ENCODE assay signal across 1 cellular context in the genomic region with DNA sequence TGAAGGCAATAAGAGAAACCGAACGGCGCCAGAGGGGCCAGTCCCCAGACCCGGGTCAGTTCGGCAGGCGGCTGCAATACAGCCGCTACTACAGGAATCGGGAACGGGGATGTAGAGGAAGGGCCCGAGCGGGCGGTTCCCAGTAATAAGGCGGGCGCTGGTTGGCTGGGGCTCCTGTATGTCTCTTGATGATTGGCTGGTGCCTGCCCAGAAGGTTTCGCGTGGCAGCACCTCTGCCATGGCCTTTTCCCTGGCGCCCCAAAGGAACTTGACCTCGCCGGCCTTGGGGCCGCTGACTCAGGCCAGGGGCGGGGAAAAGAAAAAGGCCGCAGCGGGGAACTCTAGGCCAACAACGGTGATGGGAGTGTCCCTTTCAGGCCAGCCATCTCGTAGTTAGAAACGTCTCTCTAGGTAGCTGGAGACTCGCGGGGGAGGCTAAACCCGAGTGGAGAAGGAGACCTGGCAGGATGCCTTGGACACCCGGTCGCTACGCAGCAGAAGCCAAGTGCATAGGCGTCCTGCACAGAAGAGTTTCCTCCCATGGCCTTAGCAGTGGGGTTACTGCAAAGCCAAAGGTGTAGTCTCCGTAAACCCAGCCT.
TF ChIP-seq lines count a peak whose summit lies in the region.

A gene with protein sequence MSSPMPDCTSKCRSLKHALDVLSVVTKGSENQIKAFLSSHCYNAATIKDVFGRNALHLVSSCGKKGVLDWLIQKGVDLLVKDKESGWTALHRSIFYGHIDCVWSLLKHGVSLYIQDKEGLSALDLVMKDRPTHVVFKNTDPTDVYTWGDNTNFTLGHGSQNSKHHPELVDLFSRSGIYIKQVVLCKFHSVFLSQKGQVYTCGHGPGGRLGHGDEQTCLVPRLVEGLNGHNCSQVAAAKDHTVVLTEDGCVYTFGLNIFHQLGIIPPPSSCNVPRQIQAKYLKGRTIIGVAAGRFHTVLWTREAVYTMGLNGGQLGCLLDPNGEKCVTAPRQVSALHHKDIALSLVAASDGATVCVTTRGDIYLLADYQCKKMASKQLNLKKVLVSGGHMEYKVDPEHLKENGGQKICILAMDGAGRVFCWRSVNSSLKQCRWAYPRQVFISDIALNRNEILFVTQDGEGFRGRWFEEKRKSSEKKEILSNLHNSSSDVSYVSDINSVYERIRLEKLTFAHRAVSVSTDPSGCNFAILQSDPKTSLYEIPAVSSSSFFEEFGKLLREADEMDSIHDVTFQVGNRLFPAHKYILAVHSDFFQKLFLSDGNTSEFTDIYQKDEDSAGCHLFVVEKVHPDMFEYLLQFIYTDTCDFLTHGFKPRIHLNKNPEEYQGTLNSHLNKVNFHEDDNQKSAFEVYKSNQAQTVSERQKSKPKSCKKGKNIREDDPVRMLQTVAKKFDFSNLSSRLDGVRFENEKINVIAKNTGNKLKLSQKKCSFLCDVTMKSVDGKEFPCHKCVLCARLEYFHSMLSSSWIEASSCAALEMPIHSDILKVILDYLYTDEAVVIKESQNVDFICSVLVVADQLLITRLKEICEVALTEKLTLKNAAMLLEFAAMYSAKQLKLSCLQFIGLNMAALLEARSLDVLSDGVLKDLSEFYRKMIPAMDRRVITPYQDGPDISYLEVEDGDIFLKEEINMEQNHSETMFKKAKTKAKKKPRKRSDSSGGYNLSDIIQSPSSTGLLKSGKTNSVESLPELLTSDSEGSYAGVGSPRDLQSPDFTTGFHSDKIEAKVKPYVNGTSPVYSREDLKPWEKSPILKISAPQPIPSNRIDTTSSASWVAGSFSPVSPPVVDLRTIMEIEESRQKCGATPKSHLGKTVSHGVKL (N-terminal part only) (minus strand): TSS at position 111 of the 599 bp plus-strand sequence. CDS start 7,258 bp downstream, outside the sequence.

TF ChIP-seq in H1, 55 proteins besides CTCF, POLR2A, EP300 and RAD21 (continued from another document):
- TF ChIP-seq, protein P1, sequence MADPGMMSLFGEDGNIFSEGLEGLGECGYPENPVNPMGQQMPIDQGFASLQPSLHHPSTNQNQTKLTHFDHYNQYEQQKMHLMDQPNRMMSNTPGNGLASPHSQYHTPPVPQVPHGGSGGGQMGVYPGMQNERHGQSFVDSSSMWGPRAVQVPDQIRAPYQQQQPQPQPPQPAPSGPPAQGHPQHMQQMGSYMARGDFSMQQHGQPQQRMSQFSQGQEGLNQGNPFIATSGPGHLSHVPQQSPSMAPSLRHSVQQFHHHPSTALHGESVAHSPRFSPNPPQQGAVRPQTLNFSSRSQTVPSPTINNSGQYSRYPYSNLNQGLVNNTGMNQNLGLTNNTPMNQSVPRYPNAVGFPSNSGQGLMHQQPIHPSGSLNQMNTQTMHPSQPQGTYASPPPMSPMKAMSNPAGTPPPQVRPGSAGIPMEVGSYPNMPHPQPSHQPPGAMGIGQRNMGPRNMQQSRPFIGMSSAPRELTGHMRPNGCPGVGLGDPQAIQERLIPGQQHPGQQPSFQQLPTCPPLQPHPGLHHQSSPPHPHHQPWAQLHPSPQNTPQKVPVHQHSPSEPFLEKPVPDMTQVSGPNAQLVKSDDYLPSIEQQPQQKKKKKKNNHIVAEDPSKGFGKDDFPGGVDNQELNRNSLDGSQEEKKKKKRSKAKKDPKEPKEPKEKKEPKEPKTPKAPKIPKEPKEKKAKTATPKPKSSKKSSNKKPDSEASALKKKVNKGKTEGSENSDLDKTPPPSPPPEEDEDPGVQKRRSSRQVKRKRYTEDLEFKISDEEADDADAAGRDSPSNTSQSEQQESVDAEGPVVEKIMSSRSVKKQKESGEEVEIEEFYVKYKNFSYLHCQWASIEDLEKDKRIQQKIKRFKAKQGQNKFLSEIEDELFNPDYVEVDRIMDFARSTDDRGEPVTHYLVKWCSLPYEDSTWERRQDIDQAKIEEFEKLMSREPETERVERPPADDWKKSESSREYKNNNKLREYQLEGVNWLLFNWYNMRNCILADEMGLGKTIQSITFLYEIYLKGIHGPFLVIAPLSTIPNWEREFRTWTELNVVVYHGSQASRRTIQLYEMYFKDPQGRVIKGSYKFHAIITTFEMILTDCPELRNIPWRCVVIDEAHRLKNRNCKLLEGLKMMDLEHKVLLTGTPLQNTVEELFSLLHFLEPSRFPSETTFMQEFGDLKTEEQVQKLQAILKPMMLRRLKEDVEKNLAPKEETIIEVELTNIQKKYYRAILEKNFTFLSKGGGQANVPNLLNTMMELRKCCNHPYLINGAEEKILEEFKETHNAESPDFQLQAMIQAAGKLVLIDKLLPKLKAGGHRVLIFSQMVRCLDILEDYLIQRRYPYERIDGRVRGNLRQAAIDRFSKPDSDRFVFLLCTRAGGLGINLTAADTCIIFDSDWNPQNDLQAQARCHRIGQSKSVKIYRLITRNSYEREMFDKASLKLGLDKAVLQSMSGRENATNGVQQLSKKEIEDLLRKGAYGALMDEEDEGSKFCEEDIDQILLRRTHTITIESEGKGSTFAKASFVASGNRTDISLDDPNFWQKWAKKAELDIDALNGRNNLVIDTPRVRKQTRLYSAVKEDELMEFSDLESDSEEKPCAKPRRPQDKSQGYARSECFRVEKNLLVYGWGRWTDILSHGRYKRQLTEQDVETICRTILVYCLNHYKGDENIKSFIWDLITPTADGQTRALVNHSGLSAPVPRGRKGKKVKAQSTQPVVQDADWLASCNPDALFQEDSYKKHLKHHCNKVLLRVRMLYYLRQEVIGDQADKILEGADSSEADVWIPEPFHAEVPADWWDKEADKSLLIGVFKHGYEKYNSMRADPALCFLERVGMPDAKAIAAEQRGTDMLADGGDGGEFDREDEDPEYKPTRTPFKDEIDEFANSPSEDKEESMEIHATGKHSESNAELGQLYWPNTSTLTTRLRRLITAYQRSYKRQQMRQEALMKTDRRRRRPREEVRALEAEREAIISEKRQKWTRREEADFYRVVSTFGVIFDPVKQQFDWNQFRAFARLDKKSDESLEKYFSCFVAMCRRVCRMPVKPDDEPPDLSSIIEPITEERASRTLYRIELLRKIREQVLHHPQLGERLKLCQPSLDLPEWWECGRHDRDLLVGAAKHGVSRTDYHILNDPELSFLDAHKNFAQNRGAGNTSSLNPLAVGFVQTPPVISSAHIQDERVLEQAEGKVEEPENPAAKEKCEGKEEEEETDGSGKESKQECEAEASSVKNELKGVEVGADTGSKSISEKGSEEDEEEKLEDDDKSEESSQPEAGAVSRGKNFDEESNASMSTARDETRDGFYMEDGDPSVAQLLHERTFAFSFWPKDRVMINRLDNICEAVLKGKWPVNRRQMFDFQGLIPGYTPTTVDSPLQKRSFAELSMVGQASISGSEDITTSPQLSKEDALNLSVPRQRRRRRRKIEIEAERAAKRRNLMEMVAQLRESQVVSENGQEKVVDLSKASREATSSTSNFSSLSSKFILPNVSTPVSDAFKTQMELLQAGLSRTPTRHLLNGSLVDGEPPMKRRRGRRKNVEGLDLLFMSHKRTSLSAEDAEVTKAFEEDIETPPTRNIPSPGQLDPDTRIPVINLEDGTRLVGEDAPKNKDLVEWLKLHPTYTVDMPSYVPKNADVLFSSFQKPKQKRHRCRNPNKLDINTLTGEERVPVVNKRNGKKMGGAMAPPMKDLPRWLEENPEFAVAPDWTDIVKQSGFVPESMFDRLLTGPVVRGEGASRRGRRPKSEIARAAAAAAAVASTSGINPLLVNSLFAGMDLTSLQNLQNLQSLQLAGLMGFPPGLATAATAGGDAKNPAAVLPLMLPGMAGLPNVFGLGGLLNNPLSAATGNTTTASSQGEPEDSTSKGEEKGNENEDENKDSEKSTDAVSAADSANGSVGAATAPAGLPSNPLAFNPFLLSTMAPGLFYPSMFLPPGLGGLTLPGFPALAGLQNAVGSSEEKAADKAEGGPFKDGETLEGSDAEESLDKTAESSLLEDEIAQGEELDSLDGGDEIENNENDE (IDR thresholded peaks at IDR 0.05; ENCODE audit: insufficient replicate concordance, low read length), result no peak
- no peak for TF ChIP-seq PHF8 (conservative IDR thresholded peaks at IDR 0.05; ENCODE audit: low read depth, low read length)
TF ChIP-seq in H1: peak in this region for 11.
